11 cellular contexts compared by ENCODE assay signal in genomic region chr1:45979074-45979777, GRCh38.
A peak's percentile ranks its signal among the peaks of the same experiment; 100 is the strongest.
DNase-seq lines count a peak whose midpoint lies in the region; ATAC-seq and TF ChIP-seq lines count a peak whose summit lies in the region.
"Had no signal": no experiment of that assay in that cellular context is flagged by ENCODE, and none has a peak within 500 bp of the region (broad histone marks: within the 10 kb centered on the region; RNA-seq: fewer than 3 reads in every experiment).

No MANE protein-coding gene starts in this region.

- H3K27me3 ChIP-seq in liver (ENCODE audit: control insufficient read depth in 4 of 4, insufficient read depth in 4 of 4, low read length in 3 of 4) (no peaks in the 10 kb centered on the region), Caco-2 (replicated peaks; ENCODE audit: control insufficient read depth, insufficient read depth, low read length) (no peaks in the 10 kb centered on the region)
- H3K27me3 ChIP-seq: spleen had no signal

- H3K4me1 ChIP-seq in liver (ENCODE audit: control insufficient read depth in 4 of 4, insufficient read depth in 4 of 4, low read length in 3 of 4) (peaks cover 0 to 14% (median 10%) of the 10 kb centered on the region in 4 donors), Caco-2 (peaks cover 10% of the 10 kb centered on the region)
- H3K4me1 ChIP-seq: spleen had no signal

- POLR2A ChIA-PET in Caco-2 (lab: Charles Lee) = no interaction called here

- TF ChIP-seq CTCF in liver (IDR thresholded peaks at IDR 0.05; ENCODE audit: low read depth, low read length, missing input control) (no peak), Caco-2 (IDR thresholded peaks at IDR 0.05; ENCODE audit: insufficient read depth in 1 of 2, low read depth in 1 of 2, low read length in 1 of 2, severe bottlenecking in 1 of 2, unreplicated experiment in 1 of 2) (no peak)

- no peaks in the 10 kb centered on the region for H3K36me3 Mint-ChIP-seq in activated T-helper 17 cell treated with anti-CD3 and anti-CD28 coated beads, Interleukin-2, amount 50 U/mL, for 72 hours (ENCODE audit: low read depth)
- peaks cover 12% of the 10 kb centered on the region for H3K36me3 Mint-ChIP-seq in Caco-2 (ENCODE audit: insufficient read depth, unreplicated experiment)

- H3K9me3 Mint-ChIP-seq in activated T-helper 17 cell treated with anti-CD3 and anti-CD28 coated beads, Interleukin-2, amount 50 U/mL, for 72 hours = no peaks in the 10 kb centered on the region
- H3K9me3 Mint-ChIP-seq in Caco-2 (ENCODE audit: unreplicated experiment) = no peaks in the 10 kb centered on the region

- peak overlapping the region; percentile 20 for H3K27ac Mint-ChIP-seq in activated T-helper 17 cell treated with anti-CD3 and anti-CD28 coated beads, Interleukin-2, amount 50 U/mL, for 72 hours
- no peak overlapping the region for H3K27ac Mint-ChIP-seq in Caco-2 (ENCODE audit: unreplicated experiment)

- peak overlapping the region; percentile 25 to 67 for H3K27ac ChIP-seq in liver (ENCODE audit: low read depth in 1 of 2, low read length in 2 of 2)
- H3K27ac ChIP-seq: spleen had no signal

- CTCF ChIA-PET in Caco-2 (lab: Charles Lee) = interaction anchor here (0.6 kb wide), 1 partner anchor 9 kb away, joined by 3 read pairs; no protein-coding TSS in a partner anchor

- WGBS in liver = 23% methylated on average over 2 of the region's 2 CpGs

- in situ Hi-C loops in Caki2 (cut with HindIII; ENCODE audit: low pct_unique_long_range_greater_than_20kb, low sequenced_read_pairs) = no loop called here

- no TSS peak for BruUV-seq in Caco-2 (replicated peaks; lab: Mats Ljungman, UMichigan)

- H3K9ac ChIP-seq in liver (ENCODE audit: low read depth in 1 of 2, low read length in 2 of 2) = no peak overlapping the region

- intact Hi-C loops in Caco-2 (cut with micrococcal nuclease; ENCODE audit: unreplicated experiment) = no loop called here

- ATAC-seq in activated T-helper 17 cell treated with anti-CD3 and anti-CD28 coated beads, Interleukin-2, amount 50 U/mL, for 72 hours (replicated peaks) = no peak

- no peaks in the 10 kb centered on the region for H3K27me3 Mint-ChIP-seq in activated T-helper 17 cell treated with anti-CD3 and anti-CD28 coated beads, Interleukin-2, amount 50 U/mL, for 72 hours
- no peaks in the 10 kb centered on the region for H3K27me3 Mint-ChIP-seq in Caco-2 (ENCODE audit: insufficient read depth, unreplicated experiment)

- H3K36me3 ChIP-seq in liver (ENCODE audit: control insufficient read depth in 4 of 4, insufficient read depth in 3 of 4, low read depth in 1 of 4, low read length in 3 of 4) (no peaks in the 10 kb centered on the region), Caco-2 (ENCODE audit: control insufficient read depth, insufficient read depth, low read length) (no peaks in the 10 kb centered on the region)
- H3K36me3 ChIP-seq: spleen had no signal

- H3K4me3 Mint-ChIP-seq in activated T-helper 17 cell treated with anti-CD3 and anti-CD28 coated beads, Interleukin-2, amount 50 U/mL, for 72 hours = no peak overlapping the region
- no peak overlapping the region for H3K4me3 Mint-ChIP-seq in Caco-2 (ENCODE audit: unreplicated experiment)

- H3K4me3 ChIP-seq in liver (ENCODE audit: low read depth in 1 of 3, low read length in 3 of 3) = no peak overlapping the region
- H3K4me3 ChIP-seq in Caco-2 (ENCODE audit: low read depth, low read length) = no peak overlapping the region
- H3K4me3 ChIP-seq: spleen had no signal

- H3K4me1 Mint-ChIP-seq in activated T-helper 17 cell treated with anti-CD3 and anti-CD28 coated beads, Interleukin-2, amount 50 U/mL, for 72 hours = no peaks in the 10 kb centered on the region
- peaks cover 10% of the 10 kb centered on the region for H3K4me1 Mint-ChIP-seq in Caco-2 (ENCODE audit: low read depth, unreplicated experiment)

- peak in 1 of 2 donors; percentile 23 for TF ChIP-seq RAD21 in liver (IDR thresholded peaks at IDR 0.05)

- DNase-seq in Caki2 (ENCODE audit: low read depth) (peak; percentile 67), NCI-H2029 (lab: John Stamatoyannopoulos, UW) (peak; percentile 93), T-helper 1 cell (no peak), NOMO-1 (lab: John Stamatoyannopoulos, UW; ENCODE audit: unreplicated experiment in 2 of 2) (no peak), Caco-2 (no peak)
- DNase-seq in central memory CD4-positive, alpha-beta T cell = no peak
- DNase-seq: Karpas-422; spleen; stimulated activated naive CD4-positive, alpha-beta T cell had no signal

- peaks cover 0 to 3% (median under 1%) of the 10 kb centered on the region in 4 donors for H3K9me3 ChIP-seq in liver (ENCODE audit: control insufficient read depth in 4 of 4, low read length in 3 of 4)
- H3K9me3 ChIP-seq in Caco-2 = 0 out of 2 replicates have a peak, but pooled peaks cover 3% of the 10 kb centered on the region

TF ChIP-seq in liver, 16 proteins besides CTCF, POLR2A, EP300 and RAD21:
- TF ChIP-seq ZBTB33 (IDR thresholded peaks at IDR 0.05) = peak; percentile 55
- TF ChIP-seq YY1 (IDR thresholded peaks at IDR 0.05) = peak; percentile 43
- no peak for TF ChIP-seq FOXA1 (IDR thresholded peaks at IDR 0.05)
- peak; percentile 15 for TF ChIP-seq REST (IDR thresholded peaks at IDR 0.05)
- TF ChIP-seq HNF4A (conservative IDR thresholded peaks at IDR 0.05) = peak; percentile 80 to 87
- peak; percentile 98 for TF ChIP-seq JUND (IDR thresholded peaks at IDR 0.05)
- TF ChIP-seq RXRA (IDR thresholded peaks at IDR 0.05) = peak; percentile 43 to 60
- TF ChIP-seq HNF4G (IDR thresholded peaks at IDR 0.05) = no peak
- TF ChIP-seq MAX (IDR thresholded peaks at IDR 0.05) = peak; percentile 36
- TF ChIP-seq ATF3 (IDR thresholded peaks at IDR 0.05) = peak; percentile 88
- no peak for TF ChIP-seq GABPA (IDR thresholded peaks at IDR 0.05 in 1 of 2, conservative IDR thresholded peaks at IDR 0.05 in 1 of 2)
- TF ChIP-seq EGR1 (IDR thresholded peaks at IDR 0.05; ENCODE audit: low read depth in 2 of 2) = peak in 1 of 2 donors; percentile 27

Comparison
In these comparisons a context has a peak if more than half of its experiments do, and no peak if none do; other contexts are left out.
1. DNase-seq: peak in Caki2 (single experiment) and NCI-H2029 (single experiment); none in T-helper 1 cell (0 of 5), central memory CD4-positive, alpha-beta T cell (single experiment), NOMO-1 (0 of 2) and Caco-2 (0 of 2).